ENCODE assay signal across 16 cellular contexts in genomic region chr22:22042009-22042408, GRCh38.
"Had no signal": no experiment of that assay in that cellular context is flagged by ENCODE, and none has a peak within 500 bp of the region (broad histone marks: within the 10 kb centered on the region; RNA-seq: fewer than 3 reads in every experiment).

No MANE protein-coding gene starts in this region.

- H3K4me3 ChIP-seq: coronary artery, esophagus muscularis mucosa, hepatocyte, tibial artery had no signal

- H3K9ac ChIP-seq: parathyroid adenoma had no signal

- H3K27ac ChIP-seq: coronary artery, esophagus muscularis mucosa, hepatocyte, neutrophil, parathyroid adenoma, tibial artery had no signal

- H3K4me1 ChIP-seq: esophagus muscularis mucosa, parathyroid adenoma, tibial artery had no signal

- H3K27me3 ChIP-seq: neutrophil, tibial artery had no signal

- H2AFZ ChIP-seq: hepatocyte, parathyroid adenoma had no signal

- H3K27ac Mint-ChIP-seq: activated naive CD4-positive, alpha-beta T cell treated with anti-CD3 and anti-CD28 coated beads, Interleukin-2, amount 50 U/mL, for 24 hours; brain; naive thymus-derived CD8-positive, alpha-beta T cell had no signal

- H3K79me2 ChIP-seq: hepatocyte, parathyroid adenoma had no signal

- H3K36me3 ChIP-seq: esophagus muscularis mucosa, neutrophil, tibial artery had no signal

- H3K4me3 Mint-ChIP-seq: activated naive CD4-positive, alpha-beta T cell treated with anti-CD3 and anti-CD28 coated beads, Interleukin-2, amount 50 U/mL, for 24 hours; activated T-cell treated with anti-CD3 and anti-CD28 coated beads, Interleukin-2, amount 50 U/mL, for 4 hours; brain; naive thymus-derived CD8-positive, alpha-beta T cell had no signal

- H3K4me2 ChIP-seq: hepatocyte had no signal

- H3K9me3 ChIP-seq: esophagus muscularis mucosa, neutrophil, tibial artery had no signal

- H3K9me3 Mint-ChIP-seq: activated naive CD4-positive, alpha-beta T cell treated with anti-CD3 and anti-CD28 coated beads, Interleukin-2, amount 50 U/mL, for 24 hours; activated T-cell treated with anti-CD3 and anti-CD28 coated beads, Interleukin-2, amount 50 U/mL, for 4 hours; brain; naive thymus-derived CD8-positive, alpha-beta T cell had no signal

- ATAC-seq: activated T-cell treated with anti-CD3 and anti-CD28 coated beads, Interleukin-2, amount 50 U/mL, for 4 hours; left lobe of liver; naive thymus-derived CD8-positive, alpha-beta T cell had no signal

- DNase-seq: activated CD4-positive, alpha-beta T cell treated with anti-CD3 and anti-CD28 coated beads, Interleukin-2, amount 50 U/mL, for 48 hours; activated effector memory CD4-positive, alpha-beta T cell treated with anti-CD3 and anti-CD28 coated beads, Interleukin-2, amount 50 U/mL, for 16 hours; activated T-cell treated with anti-CD3 and anti-CD28 coated beads, Interleukin-2, amount 50 U/mL, for 4 hours; amniotic stem cell; central memory CD4-positive, alpha-beta T cell; naive thymus-derived CD8-positive, alpha-beta T cell; stimulated activated CD4-positive, alpha-beta T cell treated with anti-CD3 and anti-CD28 coated beads, Interleukin-2, amount 100 ng/mL, for 24 hours; tibial artery had no signal

- H3K36me3 Mint-ChIP-seq: activated naive CD4-positive, alpha-beta T cell treated with anti-CD3 and anti-CD28 coated beads, Interleukin-2, amount 50 U/mL, for 24 hours; brain; naive thymus-derived CD8-positive, alpha-beta T cell had no signal

- H3K4me1 Mint-ChIP-seq: activated naive CD4-positive, alpha-beta T cell treated with anti-CD3 and anti-CD28 coated beads, Interleukin-2, amount 50 U/mL, for 24 hours had no signal
